Comparison of ENCODE assay signal across 9 cellular contexts in genomic region chr13:99228737-99229691, GRCh38.
A peak's percentile ranks its signal among the peaks of the same experiment; 100 is the strongest.
DNase-seq lines count a peak whose midpoint lies in the region; ATAC-seq, FAIRE-seq and TF ChIP-seq lines count a peak whose summit lies in the region.
"Had no signal": no experiment of that assay in that cellular context is flagged by ENCODE, and none has a peak within 500 bp of the region (broad histone marks: within the 10 kb centered on the region; RNA-seq: fewer than 3 reads in every experiment).

No MANE protein-coding gene starts in this region.

- CTCF ChIA-PET in RWPE1 (lab: Yijun Ruan, JAX): no interaction called here

- no peak for FAIRE-seq in urothelium cell line (lab: Jason Lieb, UNC)
- FAIRE-seq: H1 had no signal

- peak; percentile 67 for DNase-seq in AG09309 (ENCODE audit: low read depth)
- DNase-seq in RWPE1 (ENCODE audit: low spot score): peak; percentile 53
- peak; percentile 54 to 79 for DNase-seq in foreskin fibroblast
- peak; percentile 6 for DNase-seq in urothelium cell line (ENCODE audit: low spot score)
- no peak for DNase-seq in NCI-H187 treated with DMSO at 0.1 percent for 48 hours (lab: John Stamatoyannopoulos, UW)
- no peak for DNase-seq in pons (ENCODE audit: low spot score)

- peak; percentile 94 for ATAC-seq in GM18907 (IDR thresholded peaks at IDR 0.05; ENCODE audit: unreplicated experiment)
- ATAC-seq in HG03064 (IDR thresholded peaks at IDR 0.05; ENCODE audit: low read depth, unreplicated experiment): peak; percentile 81

- H3K4me3 ChIP-seq in AG09309 (ENCODE audit: control insufficient read depth, low read depth, low read length) (no peak overlapping the region), foreskin fibroblast (ENCODE audit: low read depth in 1 of 2, low read length in 2 of 2) (peak overlapping the region; percentile 2 to 27)

- POLR2A ChIA-PET in RWPE1 (lab: Yijun Ruan, JAX; ENCODE audit: low non-redundant PET): interaction anchor here (0.7 kb wide), 1 partner anchor 133 kb away, joined by 4 read pairs; no protein-coding TSS in a partner anchor

- TF ChIP-seq CTCF in AG09309 (IDR thresholded peaks at IDR 0.05; ENCODE audit: control insufficient read depth, insufficient read depth, low read depth, low read length, missing control alignments): no peak
- TF ChIP-seq CTCF in RWPE1 (conservative IDR thresholded peaks at IDR 0.05; ENCODE audit: low read depth): no peak
- TF ChIP-seq CTCF in foreskin fibroblast (IDR thresholded peaks at IDR 0.05; ENCODE audit: low read depth, low read length): no peak

- no peak overlapping the region; the same call in 1 of the 2 replicates for H3K27ac ChIP-seq in RWPE1

Comparison
In these comparisons a context has a peak if more than half of its experiments do, and no peak if none do; other contexts are left out.
1. DNase-seq: peak in AG09309 (single experiment), RWPE1 (single experiment), foreskin fibroblast (2 of 2) and urothelium cell line (single experiment); none in NCI-H187 treated with DMSO at 0.1 percent for 48 hours (single experiment) and pons (single experiment).